Comparison of ENCODE assay signal across 16 cellular contexts in the genomic region with DNA sequence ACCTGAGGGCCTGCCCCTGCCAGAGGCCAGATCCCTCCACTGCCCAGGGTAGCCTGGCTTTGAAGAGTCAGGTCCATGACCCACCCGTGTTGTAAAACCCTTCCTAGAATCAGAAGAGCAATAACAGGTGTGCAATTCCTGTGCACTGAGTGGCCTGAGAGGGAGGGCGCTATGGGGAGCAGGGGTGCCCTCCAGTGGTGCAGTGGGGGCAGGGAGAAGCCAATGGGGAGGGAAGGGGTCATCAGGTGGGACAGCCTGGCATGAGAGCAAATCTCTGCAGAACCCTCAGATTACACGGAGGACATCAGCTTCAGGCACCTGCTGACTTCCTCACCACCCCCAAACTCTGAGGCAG.
DNase-seq lines count a peak whose midpoint lies in the region; ATAC-seq, FAIRE-seq and TF ChIP-seq lines count a peak whose summit lies in the region.
"Had no signal": no experiment of that assay in that cellular context is flagged by ENCODE, and none has a peak within 500 bp of the region (broad histone marks: within the 10 kb centered on the region; RNA-seq: fewer than 3 reads in every experiment).

No MANE protein-coding gene starts in this region.

- ATAC-seq in mucosa of descending colon (peak; percentile 71), upper lobe of left lung (ENCODE audit: low FRiP score in 2 of 2) (no peak)
- no peak for ATAC-seq in effector memory CD8-positive, alpha-beta T cell (replicated peaks)

- TF ChIP-seq POLR2A in upper lobe of left lung (IDR thresholded peaks at IDR 0.05) = no peak

- H3K9me3 ChIP-seq in mucosa of descending colon (no peaks in the 10 kb centered on the region), upper lobe of left lung (peaks cover 0 to 5% (median 2%) of the 10 kb centered on the region in 4 donors)

- 0 to 28% methylated on average over 1 to 3 of the region's 3 CpGs for WGBS in upper lobe of left lung, 2 donors

- no peak for TF ChIP-seq EP300 in upper lobe of left lung (IDR thresholded peaks at IDR 0.05)

- DNase-seq in GM12864 (ENCODE audit: low read depth) (no peak), HTR-8/SVneo (ENCODE audit: insufficient read length, low spot score) (peak; percentile 42), brain microvascular endothelial cell (no peak), mucosa of descending colon (no peak), GM19240 (ENCODE audit: insufficient read length, low spot score) (no peak), upper lobe of left lung (no peak), glomerular visceral epithelial cell (ENCODE audit: extremely low spot score) (no peak)
- DNase-seq in effector memory CD8-positive, alpha-beta T cell = no peak
- DNase-seq: activated CD8-positive, alpha-beta memory T cell treated with anti-CD3 and anti-CD28 coated beads, Interleukin-2, amount 50 U/mL, for 4 hours; CD4-positive, alpha-beta T cell; NCI-H1930; NCI-H774 had no signal

- H3K36me3 ChIP-seq in brain microvascular endothelial cell (replicated peaks) (no peaks in the 10 kb centered on the region), mucosa of descending colon (ENCODE audit: low read depth) (no peaks in the 10 kb centered on the region), upper lobe of left lung (no peaks in the 10 kb centered on the region)

- H3K27ac ChIP-seq in brain microvascular endothelial cell (no peak overlapping the region), upper lobe of left lung (no peak overlapping the region)
- H3K27ac ChIP-seq: SK-N-MC had no signal

- no peak overlapping the region for H3K27ac Mint-ChIP-seq in effector memory CD8-positive, alpha-beta T cell
- H3K27ac Mint-ChIP-seq: activated naive CD8-positive, alpha-beta T cell; CD4-positive, alpha-beta T cell; IgD-negative memory B cell; memory B cell had no signal

- H3K27me3 ChIP-seq in brain microvascular endothelial cell (replicated peaks) = no peaks in the 10 kb centered on the region
- no peaks in the 10 kb centered on the region for H3K27me3 ChIP-seq in upper lobe of left lung

- peaks cover 13 to 48% of the 10 kb centered on the region in 2 donors for H3K27me3 Mint-ChIP-seq in effector memory CD8-positive, alpha-beta T cell
- H3K27me3 Mint-ChIP-seq: activated naive CD8-positive, alpha-beta T cell had no signal

- no peaks in the 10 kb centered on the region for H3K4me1 ChIP-seq in mucosa of descending colon (ENCODE audit: low read depth)
- H3K4me1 ChIP-seq in upper lobe of left lung = peaks cover 0 to 3% (median 1%) of the 10 kb centered on the region in 4 donors

- H3K4me1 Mint-ChIP-seq in effector memory CD8-positive, alpha-beta T cell (ENCODE audit: low read depth in 2 of 2) = no peaks in the 10 kb centered on the region
- H3K4me1 Mint-ChIP-seq: memory B cell had no signal

- in situ Hi-C loops in brain microvascular endothelial cell (cut with HindIII; ENCODE audit: low pct_ligation_motif_present, low sequenced_read_pairs) = no loop called here

- peak; percentile 36 for FAIRE-seq in HTR-8/SVneo (lab: Jason Lieb, UNC)

- H3K36me3 Mint-ChIP-seq in effector memory CD8-positive, alpha-beta T cell (ENCODE audit: insufficient read depth) = peaks cover 3% of the 10 kb centered on the region
- H3K36me3 Mint-ChIP-seq: activated naive CD8-positive, alpha-beta T cell; memory B cell had no signal

- peak; percentile 12 for TF ChIP-seq CTCF in GM12864 (IDR thresholded peaks at IDR 0.05; ENCODE audit: low read depth, low read length, missing control alignments)
- peak; percentile 26 for TF ChIP-seq CTCF in brain microvascular endothelial cell (IDR thresholded peaks at IDR 0.05; ENCODE audit: low read depth, low read length, missing control alignments)
- no peak for TF ChIP-seq CTCF in mucosa of descending colon (IDR thresholded peaks at IDR 0.05)
- TF ChIP-seq CTCF in upper lobe of left lung (IDR thresholded peaks at IDR 0.05) = no peak

- H3K4me3 ChIP-seq in GM12864 (ENCODE audit: low read depth, low read length) = no peak overlapping the region
- no peak overlapping the region for H3K4me3 ChIP-seq in brain microvascular endothelial cell (ENCODE audit: low read depth, low read length)
- no peak overlapping the region for H3K4me3 ChIP-seq in mucosa of descending colon
- no peak overlapping the region for H3K4me3 ChIP-seq in upper lobe of left lung
- H3K4me3 ChIP-seq: SK-N-MC had no signal

- intact Hi-C loops in mucosa of descending colon (cut with DNase I, micrococcal nuclease) = no loop called here

- H3K4me3 Mint-ChIP-seq in effector memory CD8-positive, alpha-beta T cell = no peak overlapping the region
- H3K4me3 Mint-ChIP-seq: activated naive CD8-positive, alpha-beta T cell; CD4-positive, alpha-beta T cell; IgD-negative memory B cell; memory B cell had no signal

- peaks cover 0 to 7% of the 10 kb centered on the region in 2 donors for H3K9me3 Mint-ChIP-seq in effector memory CD8-positive, alpha-beta T cell
- H3K9me3 Mint-ChIP-seq: CD4-positive, alpha-beta T cell had no signal

Comparison
In these comparisons a context has a peak if more than half of its experiments do, and no peak if none do; other contexts are left out.
1. CTCF ChIP-seq: peak in GM12864 (single experiment) and brain microvascular endothelial cell (single experiment); none in mucosa of descending colon (single experiment) and upper lobe of left lung (0 of 6).